Comparison of ENCODE assay signal across 29 cellular contexts in the genomic region with DNA sequence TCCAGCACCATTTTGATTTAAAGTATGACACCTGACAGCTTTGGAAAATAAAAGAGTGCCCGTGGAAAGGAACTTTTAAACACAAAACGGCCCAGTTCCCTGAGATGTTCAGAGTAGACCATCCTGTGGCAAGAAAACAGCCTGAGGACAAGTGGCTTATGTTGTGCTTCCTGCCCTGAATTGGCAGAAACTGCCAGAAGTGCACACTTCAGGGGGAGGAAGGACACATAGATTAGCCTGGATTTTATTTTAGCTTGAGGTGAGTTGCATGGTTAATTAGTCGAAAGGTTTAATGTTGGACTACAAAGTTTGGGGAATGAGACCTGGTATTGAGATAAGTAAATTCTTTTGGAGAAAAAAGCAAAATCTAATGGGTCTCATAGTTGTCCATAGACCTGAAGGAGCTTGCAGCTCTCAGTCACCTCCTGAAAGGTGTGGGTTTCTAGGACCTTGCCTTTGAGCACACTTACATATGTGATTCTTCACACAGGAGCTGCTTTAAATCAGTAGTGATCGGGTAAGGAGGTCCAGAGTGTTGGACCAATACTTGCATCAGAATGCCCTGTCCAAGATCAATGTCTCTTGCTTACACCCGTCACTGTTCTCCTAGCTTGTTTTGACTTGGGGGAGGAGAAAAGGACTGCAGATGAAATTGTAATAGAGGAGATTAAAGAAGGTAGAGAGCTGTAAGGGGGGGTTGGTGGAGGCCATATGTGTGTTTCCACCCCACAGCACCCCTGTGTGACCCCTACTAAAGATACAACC. TPM values are rescaled to one million over a fixed set of nuclear protein-coding genes. Genes with fewer than 3 reads are reported as not detected.
DNase-seq lines count a peak whose midpoint lies in the region; ATAC-seq, FAIRE-seq and TF ChIP-seq lines count a peak whose summit lies in the region.
"Had no signal": no experiment of that assay in that cellular context is flagged by ENCODE, and none has a peak within 500 bp of the region (broad histone marks: within the 10 kb centered on the region; RNA-seq: fewer than 3 reads in every experiment).

No MANE protein-coding gene starts in this region.

- TF ChIP-seq EP300 in HepG2 (IDR thresholded peaks at IDR 0.05; ENCODE audit: low read depth in 2 of 2, low read length in 2 of 2) (no peak), HepG2 (CRISPR knock-in tag; IDR thresholded peaks at IDR 0.05; ENCODE audit: borderline replicate concordance) (no peak)

- no peak for ATAC-seq in HepG2
- ATAC-seq in HG03108 (IDR thresholded peaks at IDR 0.05; ENCODE audit: unreplicated experiment): no peak
- ATAC-seq: GM23338, HCT116 had no signal

- CTCF ChIA-PET in HepG2 (lab: Yijun Ruan, JAX; ENCODE audit: low intra/inter-chr PET ratio, low total read pairs) (interaction anchor here (1.6 kb wide), 1 partner anchor 21 kb away, joined by 5 read pairs; no protein-coding TSS in a partner anchor), HEK293T (lab: Yijun Ruan, JAX) (interaction anchor here (0.6 to 1.0 kb wide), 2 partner anchors 10 to 838 kb away, joined by 3 read pairs; no protein-coding TSS in a partner anchor)

- in situ Hi-C loops in HepG2 (cut with HindIII; ENCODE audit: extremely low pct_ligation_motif_present, low pct_unique_long_range_greater_than_20kb): no loop called here

- H3K36me3 ChIP-seq in bronchial epithelial cell (ENCODE audit: control insufficient read depth, insufficient read depth, low read length) (no peaks in the 10 kb centered on the region), HepG2 (replicated peaks in 1 of 2; ENCODE audit: control insufficient read depth in 1 of 2, insufficient read depth in 2 of 2, low read length in 2 of 2) (peaks cover 13 to 51% of the 10 kb centered on the region in 2 experiments; a peak in 4 of 5 replicates)
- H3K36me3 ChIP-seq: BE2C; BLaER1 treated with 17β-estradiol and CSF1 and Interleukin-3, amounts not matched to agents 10 nM and 100 nM had no signal

- FAIRE-seq in bronchial epithelial cell (lab: Jason Lieb, UNC): peak; percentile 40
- no peak for FAIRE-seq in HepG2 (lab: Jason Lieb, UNC)
- FAIRE-seq: A204.1, GM12891, GM18507 had no signal

- peak overlapping the region; percentile 98 for H3K27ac ChIP-seq in HepG2 (ENCODE audit: extremely low read length, insufficient read depth, low read length)
- H3K27ac ChIP-seq: 22Rv1; BLaER1 treated with 17β-estradiol and CSF1 and Interleukin-3, amounts not matched to agents 10 nM and 100 nM had no signal

- POLR2A ChIA-PET in HepG2 (lab: Yijun Ruan, JAX) (interaction anchor here (1.1 to 10.9 kb wide), 13 partner anchors 10 to 183 kb away, joined by 3 to 359 read pairs (median 7); a partner anchor contains a TSS), HEK293T (lab: Yijun Ruan, JAX) (no interaction called here)

- H3K79me2 ChIP-seq in HepG2 (ENCODE audit: insufficient read depth, low read length): peaks cover 64% of the 10 kb centered on the region

- TF ChIP-seq POLR2A in HepG2 (IDR thresholded peaks at IDR 0.05; ENCODE audit: insufficient read depth in 1 of 2, low read depth in 2 of 2, low read length in 2 of 2): peak in 1 of 2 experiments; percentile 8; a peak in 2 of 4 replicates

- no peak for TF ChIP-seq RAD21 in HepG2 (CRISPR knock-in tag; IDR thresholded peaks at IDR 0.05)

- no TSS peak for BruUV-seq in HepG2 (replicated peaks; lab: Mats Ljungman, UMichigan)

- no peaks in the 10 kb centered on the region for H3K9me3 ChIP-seq in HepG2 (ENCODE audit: low read length)
- H3K9me3 ChIP-seq: BE2C had no signal

- H3K4me3 ChIP-seq in bronchial epithelial cell (ENCODE audit: low read depth, low read length) (no peak overlapping the region), HepG2 (replicated peaks in 1 of 3; ENCODE audit: insufficient read depth in 1 of 3, low read depth in 2 of 3, low read length in 3 of 3) (peak overlapping the region; percentile 4 to 31 (median 4); a peak in 3 of 6 replicates)
- H3K4me3 ChIP-seq: BLaER1 treated with 17β-estradiol and CSF1 and Interleukin-3, amounts not matched to agents 10 nM and 100 nM; GM23338 had no signal

- TF ChIP-seq CTCF in bronchial epithelial cell (IDR thresholded peaks at IDR 0.05; ENCODE audit: insufficient read depth, low read length, severe bottlenecking) (no peak), HepG2 (CRISPR knock-in tag; IDR thresholded peaks at IDR 0.05) (no peak)

- DNase-seq in SKM-1 treated with dmso at 0.1 percent for 144 hours (lab: John Stamatoyannopoulos, UW; ENCODE audit: unreplicated experiment) (peak; percentile 1), SKM-1 (lab: John Stamatoyannopoulos, UW; ENCODE audit: unreplicated experiment) (no peak), bronchial epithelial cell (ENCODE audit: low read depth) (no peak), HepG2 (ENCODE audit: low spot score) (no peak), HK-2 (ENCODE audit: unreplicated experiment) (no peak), HT-29 (ENCODE audit: low spot score) (no peak), HEK293T (ENCODE audit: extremely low spot score) (no peak)
- DNase-seq: ACHN; AML-193; BE2C; CD4-positive, alpha-beta T cell; CD8-positive, alpha-beta memory T cell; DMS53; DMS79 treated with DMSO at 0.1 percent for 48 hours; GF-D8; H9; HFFc6 had no signal

- 70% methylated on average over 5 of the region's 5 CpGs for WGBS in HepG2 (ENCODE audit: low lambda C conversion rate)

- H2AFZ ChIP-seq in HepG2 (ENCODE audit: low read length): no peak overlapping the region
- H2AFZ ChIP-seq: GM23338 had no signal

- intact Hi-C loops in HepG2 (cut with micrococcal nuclease; ENCODE audit: unreplicated experiment): loop anchor here (1.0 to 10.0 kb wide), 2 partner anchors 12 to 87 kb away; no protein-coding TSS in a partner anchor

- H3K4me2 ChIP-seq in HepG2 (ENCODE audit: low read depth, low read length): peak overlapping the region; percentile 87
- H3K4me2 ChIP-seq: BLaER1 treated with 17β-estradiol and CSF1 and Interleukin-3, amounts not matched to agents 10 nM and 100 nM; GM23338 had no signal

- no peaks in the 10 kb centered on the region; the same call in 1 of the 2 replicates for H4K20me1 ChIP-seq in HepG2 (ENCODE audit: insufficient read depth, low read length)
- H4K20me1 ChIP-seq: BLaER1 treated with 17β-estradiol and CSF1 and Interleukin-3, amounts not matched to agents 10 nM and 100 nM had no signal

- peak overlapping the region; percentile 68 for H3K9ac ChIP-seq in HepG2 (ENCODE audit: insufficient read depth, low read depth, low read length)
- H3K9ac ChIP-seq: BLaER1 treated with 17β-estradiol and CSF1 and Interleukin-3, amounts not matched to agents 10 nM and 100 nM had no signal

- peaks cover 75% of the 10 kb centered on the region for H3K4me1 ChIP-seq in HepG2 (ENCODE audit: insufficient read depth, low read length)
- H3K4me1 ChIP-seq: BE2C; BLaER1 treated with 17β-estradiol and CSF1 and Interleukin-3, amounts not matched to agents 10 nM and 100 nM had no signal

- no peaks in the 10 kb centered on the region for H3K27me3 ChIP-seq in bronchial epithelial cell (ENCODE audit: control insufficient read depth, insufficient read depth, low read length)
- no peaks in the 10 kb centered on the region for H3K27me3 ChIP-seq in HepG2 (ENCODE audit: control insufficient read depth in 1 of 2, insufficient read depth in 2 of 2, low read length in 2 of 2)
- H3K27me3 ChIP-seq: BLaER1 treated with 17β-estradiol and CSF1 and Interleukin-3, amounts not matched to agents 10 nM and 100 nM had no signal

RNA-seq across cellular contexts. Expression of a gene that starts 4.9 kb away (rescaled TPM):
- total RNA-seq in bronchial epithelial cell (not detected in 2 replicates), HepG2 (2016; rRNA removed; fragmentation: Illumina TruSeq; extraction: Trizol) (603 and 1,197 TPM in 2 replicates)
- 49.3 and 57.5 TPM in 2 replicates for total RNA-seq in HepG2 (2016; cell fraction: cytosol; rRNA removed; fragmentation: Illumina TruSeq; extraction: Trizol; ENCODE audit: low read depth)
- total RNA-seq in HepG2 (2016; cell fraction: insoluble cytoplasmic fraction; rRNA removed; fragmentation: Illumina TruSeq; extraction: Trizol): 560 and 1,175 TPM in 2 replicates
- total RNA-seq in HepG2 (2016; cell fraction: membrane; rRNA removed; fragmentation: Illumina TruSeq; extraction: Trizol): 127 and 151 TPM in 2 replicates
- 929 and 1,111 TPM in 2 replicates for total RNA-seq in HepG2 (2016; cell fraction: nucleus; rRNA removed; fragmentation: Illumina TruSeq; extraction: Trizol)
- 1,427 and 1,430 TPM in 2 replicates for polyA plus RNA-seq in HepG2 (2011; rRNA removed)
- 1,054 and 1,367 TPM in 2 replicates for polyA plus RNA-seq in HepG2 (2011; cell fraction: cytosol; rRNA removed)
- 619 and 697 TPM in 2 replicates for polyA plus RNA-seq in HepG2 (2011; cell fraction: nucleus; rRNA removed)
- polyA plus RNA-seq in HepG2 (2012): 1,282 and 1,626 TPM in 2 replicates
- polyA plus RNA-seq in HepG2 (2016; cell fraction: cytosol; fragmentation: Illumina TruSeq; extraction: Trizol; ENCODE audit: low read depth): 51.7 and 58.6 TPM in 2 replicates
- polyA plus RNA-seq in HepG2 (2016; cell fraction: insoluble cytoplasmic fraction; fragmentation: Illumina TruSeq; extraction: Trizol; ENCODE audit: low read depth): 462 and 464 TPM in 2 replicates
- polyA plus RNA-seq in HepG2 (2016; cell fraction: membrane; fragmentation: Illumina TruSeq; extraction: Trizol; ENCODE audit: low read depth): 94.8 and 114 TPM in 2 replicates
- 923 and 981 TPM in 2 replicates for polyA plus RNA-seq in HepG2 (2016; cell fraction: nucleus; fragmentation: Illumina TruSeq; extraction: Trizol; ENCODE audit: insufficient read depth, low read depth)
- polyA minus RNA-seq in HepG2 (2011; rRNA and poly(A)+ RNA removed; ENCODE audit: low replicate concordance): 0.26 and 658 TPM in 2 replicates
- polyA minus RNA-seq in HepG2 (2011; cell fraction: cytosol; rRNA and poly(A)+ RNA removed): 661 and 1,052 TPM in 2 replicates
- 465 and 707 TPM in 2 replicates for polyA minus RNA-seq in HepG2 (2011; cell fraction: nucleus; rRNA and poly(A)+ RNA removed)
- not detected in 2 replicates for total RNA-seq in HT-29 (2014; rRNA removed; shearing (Covaris generic))
- total RNA-seq: CD4-positive, alpha-beta T cell; CD8-positive, alpha-beta memory T cell; Daoy; G401; GM23338; H4; H9; HFFc6 had no signal
- polyA plus RNA-seq: CD14-positive monocyte; CD8-positive, alpha-beta memory T cell had no signal

RNA-seq across cellular contexts. Expression of a gene that starts 41.3 kb away (rescaled TPM):
- total RNA-seq in bronchial epithelial cell (not detected in 2 replicates), HepG2 (2016; rRNA removed; fragmentation: Illumina TruSeq; extraction: Trizol) (3.5 and 8.9 TPM in 2 replicates)
- 1.2 and 1.9 TPM in 2 replicates for total RNA-seq in HepG2 (2016; cell fraction: cytosol; rRNA removed; fragmentation: Illumina TruSeq; extraction: Trizol; ENCODE audit: low read depth)
- total RNA-seq in HepG2 (2016; cell fraction: insoluble cytoplasmic fraction; rRNA removed; fragmentation: Illumina TruSeq; extraction: Trizol): 3.6 and 9.0 TPM in 2 replicates
- 1.2 and 1.5 TPM in 2 replicates for total RNA-seq in HepG2 (2016; cell fraction: membrane; rRNA removed; fragmentation: Illumina TruSeq; extraction: Trizol)
- 6.8 and 9.1 TPM in 2 replicates for total RNA-seq in HepG2 (2016; cell fraction: nucleus; rRNA removed; fragmentation: Illumina TruSeq; extraction: Trizol)
- 4.7 and 6.0 TPM in 2 replicates for polyA plus RNA-seq in HepG2 (2011; rRNA removed)
- polyA plus RNA-seq in HepG2 (2011; cell fraction: cytosol; rRNA removed): 3.9 and 4.7 TPM in 2 replicates
- 3.7 and 4.5 TPM in 2 replicates for polyA plus RNA-seq in HepG2 (2011; cell fraction: nucleus; rRNA removed)
- 2.4 and 4.5 TPM in 2 replicates for polyA plus RNA-seq in HepG2 (2012)
- polyA plus RNA-seq in HepG2 (2016; cell fraction: cytosol; fragmentation: Illumina TruSeq; extraction: Trizol; ENCODE audit: low read depth): 0.32 and 0.36 TPM in 2 replicates
- polyA plus RNA-seq in HepG2 (2016; cell fraction: insoluble cytoplasmic fraction; fragmentation: Illumina TruSeq; extraction: Trizol; ENCODE audit: low read depth): 2.9 and 3.3 TPM in 2 replicates
- polyA plus RNA-seq in HepG2 (2016; cell fraction: membrane; fragmentation: Illumina TruSeq; extraction: Trizol; ENCODE audit: low read depth): 0.55 and 0.68 TPM in 2 replicates
- 10.8 and 11.6 TPM in 2 replicates for polyA plus RNA-seq in HepG2 (2016; cell fraction: nucleus; fragmentation: Illumina TruSeq; extraction: Trizol; ENCODE audit: insufficient read depth, low read depth)
- polyA minus RNA-seq in HepG2 (2011; rRNA and poly(A)+ RNA removed; ENCODE audit: low replicate concordance): 2.9 TPM in 1 of 2 replicates, not detected in the other
- polyA minus RNA-seq in HepG2 (2011; cell fraction: cytosol; rRNA and poly(A)+ RNA removed): 1.5 and 2.2 TPM in 2 replicates
- polyA minus RNA-seq in HepG2 (2011; cell fraction: nucleus; rRNA and poly(A)+ RNA removed): 1.9 and 2.1 TPM in 2 replicates
- not detected in 2 replicates for total RNA-seq in HT-29 (2014; rRNA removed; shearing (Covaris generic))
- total RNA-seq: CD4-positive, alpha-beta T cell; CD8-positive, alpha-beta memory T cell; Daoy; HFFc6 had no signal
- polyA plus RNA-seq: CD14-positive monocyte; CD8-positive, alpha-beta memory T cell had no signal

Comparison
In these comparisons a context has a peak if more than half of its experiments do, and no peak if none do; other contexts are left out.
1. RNA of a gene that starts 4.9 kb away (total RNA-seq): 49.3 to 1,197 TPM in HepG2; not detected in bronchial epithelial cell and not detected in HT-29; every median in the first group is over 10 times any median in the second.